ENCODE assay signal across 8 cellular contexts in genomic region chr2:86199834-86200177, GRCh38. TPM values are rescaled to one million over a fixed set of nuclear protein-coding genes. Genes with fewer than 3 reads are reported as not detected.
DNase-seq lines count a peak whose midpoint lies in the region; ATAC-seq and TF ChIP-seq lines count a peak whose summit lies in the region.

No MANE protein-coding gene starts in this region.

- peak overlapping the region; percentile 75 to 99 for H3K4me3 ChIP-seq in SK-N-SH (ENCODE audit: low read depth in 2 of 2, low read length in 1 of 2)
- H3K4me3 ChIP-seq in iPS-20b (ENCODE audit: low read length): peak overlapping the region; percentile 91
- H3K4me3 ChIP-seq in stomach: peak overlapping the region; percentile 67 to 89 (median 88)

- H3K27me3 Mint-ChIP-seq in activated T-helper 2 cell treated with anti-CD3 and anti-CD28 coated beads, Interferon-gamma antibody, Interleukin-2, Interleukin-4, amounts not matched to agents 10 μg/mL and 5 μg/mL and 100 μg/mL, durations not matched to agents 14 hours and 24 hours and 36 hours (ENCODE audit: low read depth): no peaks in the 10 kb centered on the region

- peak; percentile 12 for DNase-seq in SK-N-SH
- DNase-seq in activated T-helper 2 cell treated with anti-CD3 and anti-CD28 coated beads, Interferon-gamma antibody, Interleukin-2, Interleukin-4, amounts not matched to agents 10 μg/mL and 5 μg/mL and 100 μg/mL, durations not matched to agents 14 hours and 24 hours and 36 hours (ENCODE audit: low spot score): no peak
- no peak for DNase-seq in stomach
- no peak for DNase-seq in COR-L47 (lab: John Stamatoyannopoulos, UW)
- no peak for DNase-seq in NCI-H1092 treated with DMSO at 0.1 percent for 48 hours (lab: John Stamatoyannopoulos, UW)
- no peak for DNase-seq in NCI-H1105 treated with DMSO at 0.1 percent for 48 hours (lab: John Stamatoyannopoulos, UW)

- POLR2A ChIA-PET in SK-N-SH (lab: Yijun Ruan, JAX): interaction anchor here (1.1 kb wide), 1 partner anchor 16 kb away, joined by 3 read pairs; no protein-coding TSS in a partner anchor

- H3K36me3 ChIP-seq in SK-N-SH (replicated peaks in 1 of 2; ENCODE audit: control insufficient read depth in 1 of 2, insufficient read depth in 2 of 2, low read length in 1 of 2) (peaks cover 0 to 4% of the 10 kb centered on the region in 2 experiments), iPS-20b (ENCODE audit: insufficient read depth, low read depth, low read length) (no peaks in the 10 kb centered on the region), stomach (no peaks in the 10 kb centered on the region)

- H3K4me1 ChIP-seq in SK-N-SH (ENCODE audit: control insufficient read depth in 1 of 2, insufficient read depth in 2 of 2, low read depth in 1 of 2, low read length in 1 of 2) (peaks cover 0 to 7% of the 10 kb centered on the region in 2 experiments; a peak in 2 of 4 replicates), iPS-20b (ENCODE audit: insufficient read depth, low read length) (peaks cover 10% of the 10 kb centered on the region; the same call in 1 of the 2 replicates), stomach (peaks cover 9 to 50% (median 42%) of the 10 kb centered on the region in 4 donors)

- TF ChIP-seq CTCF in SK-N-SH (IDR thresholded peaks at IDR 0.05) (no peak), stomach (IDR thresholded peaks at IDR 0.05) (no peak)

- no peaks in the 10 kb centered on the region for H4K20me1 ChIP-seq in SK-N-SH (ENCODE audit: insufficient read depth)

- 2% methylated on average over 8 of the region's 8 CpGs for WGBS in SK-N-SH (ENCODE audit: low lambda C conversion rate)
- WGBS in stomach, 5 donors: 1 to 3% (median 1%) methylated on average over 8 of the region's 8 CpGs

- H3K9ac ChIP-seq in SK-N-SH (peak overlapping the region; percentile 74), iPS-20b (ENCODE audit: low read depth, low read length) (peak overlapping the region; percentile 97)

- no peak for TF ChIP-seq POLR2A in stomach (IDR thresholded peaks at IDR 0.05)

- H3K36me3 Mint-ChIP-seq in activated T-helper 2 cell treated with anti-CD3 and anti-CD28 coated beads, Interferon-gamma antibody, Interleukin-2, Interleukin-4, amounts not matched to agents 10 μg/mL and 5 μg/mL and 100 μg/mL, durations not matched to agents 14 hours and 24 hours and 36 hours (ENCODE audit: low read depth): peaks cover 18% of the 10 kb centered on the region

- H3K4me1 Mint-ChIP-seq in activated T-helper 2 cell treated with anti-CD3 and anti-CD28 coated beads, Interferon-gamma antibody, Interleukin-2, Interleukin-4, amounts not matched to agents 10 μg/mL and 5 μg/mL and 100 μg/mL, durations not matched to agents 14 hours and 24 hours and 36 hours (ENCODE audit: low read depth): peaks cover 34% of the 10 kb centered on the region

- intact Hi-C loops in activated T-helper 2 cell treated with anti-CD3 and anti-CD28 coated beads, Interferon-gamma antibody, Interleukin-2, Interleukin-4, amounts not matched to agents 10 μg/mL and 5 μg/mL and 100 μg/mL, durations not matched to agents 14 hours and 24 hours and 36 hours (cut with micrococcal nuclease): loop anchor here (5.0 to 10.0 kb wide), 4 partner anchors 163 to 585 kb away; partner anchors contain the start of genes C2orf68, CHMP3, RNF103 and USP39
- intact Hi-C loops in stomach (cut with DNase I; ENCODE audit: low total_unique reads): no loop called here

- CTCF ChIA-PET in SK-N-SH (lab: Yijun Ruan, JAX): interaction anchor here (1.0 to 4.5 kb wide), 5 partner anchors 8 to 170 kb away, joined by 3 to 20 read pairs (median 5); no protein-coding TSS in a partner anchor

- H2AFZ ChIP-seq in SK-N-SH (ENCODE audit: low read depth): peak overlapping the region; percentile 99

- H3K9me2 ChIP-seq in SK-N-SH: no peaks in the 10 kb centered on the region

- TF ChIP-seq RAD21 in SK-N-SH (IDR thresholded peaks at IDR 0.05; ENCODE audit: low read length): no peak

- H3K27me3 ChIP-seq in SK-N-SH (ENCODE audit: insufficient read depth) (no peaks in the 10 kb centered on the region), iPS-20b (ENCODE audit: insufficient read depth, low read length) (no peaks in the 10 kb centered on the region), stomach (no peaks in the 10 kb centered on the region)

- H3K27ac ChIP-seq in SK-N-SH (ENCODE audit: low read depth in 2 of 2, low read length in 1 of 2) (peak overlapping the region; percentile 57 to 73; a peak in 3 of 4 replicates), iPS-20b (ENCODE audit: low read length) (peak overlapping the region; percentile 20), stomach (peak overlapping the region; percentile 73 to 88 (median 88))

- no peaks in the 10 kb centered on the region for H3K9me3 Mint-ChIP-seq in activated T-helper 2 cell treated with anti-CD3 and anti-CD28 coated beads, Interferon-gamma antibody, Interleukin-2, Interleukin-4, amounts not matched to agents 10 μg/mL and 5 μg/mL and 100 μg/mL, durations not matched to agents 14 hours and 24 hours and 36 hours

- H3K9me3 ChIP-seq in SK-N-SH: no peaks in the 10 kb centered on the region
- no peaks in the 10 kb centered on the region for H3K9me3 ChIP-seq in iPS-20b (ENCODE audit: insufficient read depth, low read depth, low read length)
- no peaks in the 10 kb centered on the region for H3K9me3 ChIP-seq in stomach

- H3K4me2 ChIP-seq in SK-N-SH: peak overlapping the region; percentile 91

- no peak for TF ChIP-seq EP300 in SK-N-SH (IDR thresholded peaks at IDR 0.05; ENCODE audit: borderline replicate concordance in 1 of 2, low read depth in 1 of 2, low read length in 1 of 2)
- TF ChIP-seq EP300 in stomach (IDR thresholded peaks at IDR 0.05): no peak

- H3K79me2 ChIP-seq in SK-N-SH (ENCODE audit: insufficient read depth): peaks cover 69% of the 10 kb centered on the region

- peaks cover 22% of the 10 kb centered on the region for H3F3A ChIP-seq in SK-N-SH (replicated peaks; ENCODE audit: insufficient read depth)

- ATAC-seq in SK-N-SH treated with all-trans-retinoic acid at 6 μM for 48 hours: no peak

- H3K27ac Mint-ChIP-seq in activated T-helper 2 cell treated with anti-CD3 and anti-CD28 coated beads, Interferon-gamma antibody, Interleukin-2, Interleukin-4, amounts not matched to agents 10 μg/mL and 5 μg/mL and 100 μg/mL, durations not matched to agents 14 hours and 24 hours and 36 hours: peak overlapping the region; percentile 99

- H3K4me3 Mint-ChIP-seq in activated T-helper 2 cell treated with anti-CD3 and anti-CD28 coated beads, Interferon-gamma antibody, Interleukin-2, Interleukin-4, amounts not matched to agents 10 μg/mL and 5 μg/mL and 100 μg/mL, durations not matched to agents 14 hours and 24 hours and 36 hours (ENCODE audit: low read depth): peak overlapping the region; percentile 100

TF ChIP-seq in SK-N-SH, 30 proteins besides CTCF, POLR2A, EP300 and RAD21 (continues in another document):
- no peak for TF ChIP-seq FOSL2 (IDR thresholded peaks at IDR 0.05; ENCODE audit: borderline replicate concordance, low read depth)
- no peak for TF ChIP-seq USF1 (IDR thresholded peaks at IDR 0.05; ENCODE audit: borderline replicate concordance, low read depth)

TF ChIP-seq in SK-N-SH treated with all-trans-retinoic acid at 6 μM for 48 hours, 23 proteins besides CTCF, POLR2A, EP300 and RAD21 (continues in another document):
- TF ChIP-seq TCF4 (CRISPR knock-in tag; IDR thresholded peaks at IDR 0.05; ENCODE audit: borderline replicate concordance) (no peak), CREB5 (CRISPR knock-in tag; IDR thresholded peaks at IDR 0.05; ENCODE audit: low read depth) (no peak), PATZ1 (CRISPR knock-in tag; IDR thresholded peaks at IDR 0.05; ENCODE audit: borderline replicate concordance) (no peak), ZC3H10 (CRISPR knock-in tag; IDR thresholded peaks at IDR 0.05) (no peak), ZNF565 (CRISPR knock-in tag; conservative IDR thresholded peaks at IDR 0.05; ENCODE audit: low read depth) (no peak), SNAI2 (CRISPR knock-in tag; IDR thresholded peaks at IDR 0.05) (no peak)

RNA-seq across cellular contexts. Expression of gene MRPL35, which starts 0.5 kb away (rescaled TPM):
- polyA plus RNA-seq in SK-N-SH (2012; rRNA removed): 33.0 and 36.6 TPM in 2 replicates
- polyA plus RNA-seq in SK-N-SH (2012; cell fraction: cytosol; rRNA removed): 30.0 and 35.2 TPM in 2 replicates
- polyA plus RNA-seq in SK-N-SH (2012; cell fraction: nucleus; rRNA removed): 15.0 and 25.6 TPM in 2 replicates
- total RNA-seq in activated T-helper 2 cell treated with anti-CD3 and anti-CD28 coated beads, Interferon-gamma antibody, Interleukin-2, Interleukin-4, amounts not matched to agents 10 μg/mL and 5 μg/mL and 100 μg/mL, durations not matched to agents 14 hours and 24 hours and 36 hours: 59.8 and 62.9 TPM in 2 replicates
- total RNA-seq in stomach: 10 to 100 TPM in 4 of 5 donors, 1 to 10 TPM in 1; 3.2 to 57.4 (median 17.4) TPM
- polyA plus RNA-seq in stomach: 10 to 100 TPM; 28.0 to 43.8 (median 32.5) TPM

RNA-seq across cellular contexts. Expression of gene IMMT, which starts 4.5 kb away (rescaled TPM):
- 36.3 and 48.5 TPM in 2 replicates for polyA plus RNA-seq in SK-N-SH (2012; rRNA removed)
- polyA plus RNA-seq in SK-N-SH (2012; cell fraction: cytosol; rRNA removed): 48.3 and 51.1 TPM in 2 replicates
- 30.2 and 52.0 TPM in 2 replicates for polyA plus RNA-seq in SK-N-SH (2012; cell fraction: nucleus; rRNA removed)
- total RNA-seq in activated T-helper 2 cell treated with anti-CD3 and anti-CD28 coated beads, Interferon-gamma antibody, Interleukin-2, Interleukin-4, amounts not matched to agents 10 μg/mL and 5 μg/mL and 100 μg/mL, durations not matched to agents 14 hours and 24 hours and 36 hours: 160 and 180 TPM in 2 replicates
- 10 to 100 TPM; 30.1 to 94.5 (median 49.6) TPM for total RNA-seq in stomach
- polyA plus RNA-seq in stomach: 10 to 100 TPM; 37.3 to 45.1 (median 37.5) TPM

Comparison
In these comparisons a context has a peak if more than half of its experiments do, and no peak if none do; other contexts are left out.
1. H3K27ac ChIP-seq: peak in every context shown above with its lines; median percentile 88 in stomach; 65 in SK-N-SH; 20 in iPS-20b.